Comparison of ENCODE assay signal across 1 cellular context in the genomic region with DNA sequence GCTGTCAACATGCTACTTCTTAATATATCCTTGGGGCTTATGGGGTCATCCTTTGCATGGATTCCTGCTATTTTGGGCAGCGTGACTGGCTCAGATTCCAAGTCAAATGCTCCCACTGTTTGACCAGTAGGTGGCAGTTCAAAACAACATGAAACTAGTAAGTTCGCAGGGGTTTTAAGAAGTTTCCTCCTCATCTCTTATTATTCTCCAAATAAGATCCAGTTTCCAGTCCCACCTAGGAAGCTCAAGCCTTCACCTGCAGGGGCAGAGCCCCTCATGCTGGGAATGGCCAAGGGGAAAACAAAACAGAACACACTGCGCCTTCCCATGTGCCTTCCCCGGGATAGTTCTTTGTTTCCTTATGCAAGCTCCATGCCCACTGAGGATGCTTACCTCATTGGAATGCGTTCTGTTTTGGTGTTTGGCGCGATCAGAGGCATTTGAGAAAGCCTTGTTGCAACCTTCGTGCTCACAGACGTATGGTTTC.
TF ChIP-seq lines count a peak whose summit lies in the region.

No MANE protein-coding gene starts in this region.

TF ChIP-seq in H1, 55 proteins besides CTCF, POLR2A, EP300 and RAD21:
- TF ChIP-seq, protein P1, sequence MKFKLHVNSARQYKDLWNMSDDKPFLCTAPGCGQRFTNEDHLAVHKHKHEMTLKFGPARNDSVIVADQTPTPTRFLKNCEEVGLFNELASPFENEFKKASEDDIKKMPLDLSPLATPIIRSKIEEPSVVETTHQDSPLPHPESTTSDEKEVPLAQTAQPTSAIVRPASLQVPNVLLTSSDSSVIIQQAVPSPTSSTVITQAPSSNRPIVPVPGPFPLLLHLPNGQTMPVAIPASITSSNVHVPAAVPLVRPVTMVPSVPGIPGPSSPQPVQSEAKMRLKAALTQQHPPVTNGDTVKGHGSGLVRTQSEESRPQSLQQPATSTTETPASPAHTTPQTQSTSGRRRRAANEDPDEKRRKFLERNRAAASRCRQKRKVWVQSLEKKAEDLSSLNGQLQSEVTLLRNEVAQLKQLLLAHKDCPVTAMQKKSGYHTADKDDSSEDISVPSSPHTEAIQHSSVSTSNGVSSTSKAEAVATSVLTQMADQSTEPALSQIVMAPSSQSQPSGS (IDR thresholded peaks at IDR 0.05; ENCODE audit: low read length) = peak; percentile 54; the same call in 1 of the 2 replicates
- TF ChIP-seq SIRT6 (IDR thresholded peaks at IDR 0.05; ENCODE audit: low read length) = no peak
- no peak for TF ChIP-seq CREB1 (IDR thresholded peaks at IDR 0.05)
- TF ChIP-seq, protein P2, sequence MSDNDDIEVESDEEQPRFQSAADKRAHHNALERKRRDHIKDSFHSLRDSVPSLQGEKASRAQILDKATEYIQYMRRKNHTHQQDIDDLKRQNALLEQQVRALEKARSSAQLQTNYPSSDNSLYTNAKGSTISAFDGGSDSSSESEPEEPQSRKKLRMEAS (IDR thresholded peaks at IDR 0.05) = peak; percentile 80
TF ChIP-seq in H1: peak in this region for 2.
